In genomic region chr6:42335896-42336295, GRCh38 we compare ENCODE assay signal across 22 cellular contexts.
DNase-seq lines count a peak whose midpoint lies in the region; ATAC-seq and TF ChIP-seq lines count a peak whose summit lies in the region.
"Had no signal": no experiment of that assay in that cellular context is flagged by ENCODE, and none has a peak within 500 bp of the region (broad histone marks: within the 10 kb centered on the region; RNA-seq: fewer than 3 reads in every experiment).

No MANE protein-coding gene starts in this region.

- H3K27me3 Mint-ChIP-seq in natural killer cell treated with Interleukin-12 subunit alpha and Interleukin-12 subunit beta and Interleukin-15 and Interleukin-18, amount 100 ng/mL, for 72 hours, result no peaks in the 10 kb centered on the region
- H3K27me3 Mint-ChIP-seq in natural killer cell (ENCODE audit: low read depth in 2 of 2) (no peaks in the 10 kb centered on the region), T-helper 17 cell (no peaks in the 10 kb centered on the region)
- H3K27me3 Mint-ChIP-seq: CD4-positive, CD25-positive, alpha-beta regulatory T cell had no signal

- intact Hi-C loops in natural killer cell (cut with micrococcal nuclease), result no loop called here

- no peak for ATAC-seq in natural killer cell treated with Interleukin-12 subunit alpha and Interleukin-12 subunit beta and Interleukin-15 and Interleukin-18, amount 100 ng/mL, for 72 hours
- ATAC-seq in natural killer cell, result no peak
- no peak for ATAC-seq in T-helper 17 cell
- ATAC-seq: GM12878, HCT116, Panc1 had no signal

- H3K36me3 Mint-ChIP-seq in natural killer cell treated with Interleukin-12 subunit alpha and Interleukin-12 subunit beta and Interleukin-15 and Interleukin-18, amount 100 ng/mL, for 72 hours, result no peaks in the 10 kb centered on the region
- no peaks in the 10 kb centered on the region for H3K36me3 Mint-ChIP-seq in natural killer cell
- H3K36me3 Mint-ChIP-seq in T-helper 17 cell (ENCODE audit: low read depth), result no peaks in the 10 kb centered on the region

- peak overlapping the region; percentile 15 to 44 for H3K27ac Mint-ChIP-seq in natural killer cell treated with Interleukin-12 subunit alpha and Interleukin-12 subunit beta and Interleukin-15 and Interleukin-18, amount 100 ng/mL, for 72 hours
- H3K27ac Mint-ChIP-seq in natural killer cell, result peak overlapping the region in 1 of 2 donors; percentile 61
- H3K27ac Mint-ChIP-seq in T-helper 17 cell, result peak overlapping the region; percentile 56

- H3K4me3 Mint-ChIP-seq in natural killer cell treated with Interleukin-12 subunit alpha and Interleukin-12 subunit beta and Interleukin-15 and Interleukin-18, amount 100 ng/mL, for 72 hours, result no peak overlapping the region
- no peak overlapping the region for H3K4me3 Mint-ChIP-seq in natural killer cell
- H3K4me3 Mint-ChIP-seq in T-helper 17 cell, result no peak overlapping the region
- H3K4me3 Mint-ChIP-seq: CD4-positive, CD25-positive, alpha-beta regulatory T cell; IgD-negative memory B cell had no signal

- peaks cover 45 to 58% of the 10 kb centered on the region in 2 donors for H3K4me1 Mint-ChIP-seq in natural killer cell treated with Interleukin-12 subunit alpha and Interleukin-12 subunit beta and Interleukin-15 and Interleukin-18, amount 100 ng/mL, for 72 hours (ENCODE audit: low read depth in 2 of 2)
- peaks cover 28 to 57% of the 10 kb centered on the region in 2 donors for H3K4me1 Mint-ChIP-seq in natural killer cell
- peaks cover 41% of the 10 kb centered on the region for H3K4me1 Mint-ChIP-seq in T-helper 17 cell

- TF ChIP-seq CTCF in natural killer cell (IDR thresholded peaks at IDR 0.05), result no peak

- H3K9me3 ChIP-seq in T-helper 17 cell (ENCODE audit: control insufficient read depth, low read length, poor library complexity, severe bottlenecking), result no peaks in the 10 kb centered on the region
- H3K9me3 ChIP-seq: BE2C, SJCRH30 had no signal

- DNase-seq in natural killer cell treated with Interleukin-12 subunit alpha and Interleukin-12 subunit beta and Interleukin-15 and Interleukin-18, amount 100 ng/mL, for 72 hours (ENCODE audit: low spot score), result no peak
- DNase-seq in natural killer cell (no peak), T-helper 17 cell (no peak), fibroblast of the conjunctiva (ENCODE audit: low read depth) (peak; percentile 31), GOT3 (lab: John Stamatoyannopoulos, UW) (no peak), SHP77 treated with DMSO at 0.1 percent for 48 hours (lab: John Stamatoyannopoulos, UW) (no peak), inferior parietal cortex (ENCODE audit: extremely low spot score) (no peak)
- no peak for DNase-seq in effector CD4-positive, alpha-beta T cell
- DNase-seq: BE2C; CD4-positive, CD25-positive, alpha-beta regulatory T cell; COR-L47; DMS79; NCI-H1105 treated with DMSO at 0.1 percent for 48 hours; NCI-H2081; NCI-H2171; NCI-H345; NCI-H524 treated with DMSO at 0.1 percent for 48 hours; SJCRH30 had no signal

- no peaks in the 10 kb centered on the region for H3K9me3 Mint-ChIP-seq in natural killer cell treated with Interleukin-12 subunit alpha and Interleukin-12 subunit beta and Interleukin-15 and Interleukin-18, amount 100 ng/mL, for 72 hours
- H3K9me3 Mint-ChIP-seq in natural killer cell, result no peaks in the 10 kb centered on the region
- H3K9me3 Mint-ChIP-seq: CD4-positive, CD25-positive, alpha-beta regulatory T cell; IgD-negative memory B cell had no signal
